10 cellular contexts compared by ENCODE assay signal in the genomic region with DNA sequence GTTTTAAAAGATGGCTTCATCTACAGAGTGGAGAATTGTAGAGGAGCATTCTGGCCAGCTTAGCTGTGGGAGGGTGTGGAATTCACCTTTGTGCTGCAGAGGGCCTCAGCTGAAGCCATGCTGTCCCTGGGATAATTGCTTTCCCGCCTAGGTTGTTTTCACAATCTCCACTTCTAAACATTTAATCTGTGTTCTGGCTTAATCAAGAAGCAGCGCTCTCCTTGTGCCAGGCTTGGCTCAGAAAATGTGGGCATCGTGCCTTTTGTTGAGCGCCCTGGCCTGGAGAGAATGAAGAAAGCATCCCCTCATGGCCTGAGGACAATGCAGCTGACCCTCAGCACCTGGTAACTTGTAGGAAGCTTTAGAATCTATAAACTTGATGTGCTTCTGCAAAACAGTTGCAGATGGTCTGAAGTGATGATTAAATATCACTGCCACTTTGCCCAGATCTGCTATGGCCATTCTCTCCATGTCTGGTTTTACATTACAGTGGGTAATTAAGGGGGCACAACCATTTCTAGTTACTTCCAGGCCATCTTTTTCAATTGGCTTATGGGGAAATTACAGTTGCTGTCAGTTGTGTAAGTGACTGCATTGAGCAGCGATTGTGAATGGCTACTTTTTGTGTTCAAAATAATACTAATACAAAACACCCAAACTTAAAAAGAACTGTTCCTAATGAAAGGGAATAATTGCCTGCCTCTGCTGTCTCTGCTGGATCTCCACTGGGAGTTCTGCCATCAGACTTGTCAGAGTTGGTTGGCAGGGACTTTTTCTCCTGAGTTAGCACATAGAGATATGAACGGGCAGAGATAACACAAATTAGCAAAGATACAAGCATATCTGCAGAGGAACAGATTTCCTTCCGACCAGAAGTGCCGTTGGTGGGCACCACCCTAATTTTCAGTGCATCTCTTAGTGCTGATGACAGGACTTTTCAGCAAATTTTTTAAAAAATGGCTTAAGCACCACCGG. TPM values are rescaled to one million over a fixed set of nuclear protein-coding genes. Genes with fewer than 3 reads are reported as not detected.
A peak's percentile ranks its signal among the peaks of the same experiment; 100 is the strongest.
DNase-seq lines count a peak whose midpoint lies in the region; ATAC-seq and TF ChIP-seq lines count a peak whose summit lies in the region.
"Had no signal": no experiment of that assay in that cellular context is flagged by ENCODE, and none has a peak within 500 bp of the region (broad histone marks: within the 10 kb centered on the region; RNA-seq: fewer than 3 reads in every experiment).

No MANE protein-coding gene starts in this region.

- no peaks in the 10 kb centered on the region for H3K27me3 Mint-ChIP-seq in brain
- no peaks in the 10 kb centered on the region for H3K27me3 Mint-ChIP-seq in activated T-cell treated with anti-CD3 and anti-CD28 coated beads, Interleukin-2, amount 50 U/mL, for 72 hours (ENCODE audit: low read depth)
- H3K27me3 Mint-ChIP-seq: activated CD4-positive, alpha-beta memory T cell treated with anti-CD3 and anti-CD28 coated beads for 36 hours had no signal

- peak overlapping the region in 2 of 5 experiments; percentile 9 to 50 for H3K4me3 Mint-ChIP-seq in brain
- no peak overlapping the region for H3K4me3 Mint-ChIP-seq in activated T-cell treated with anti-CD3 and anti-CD28 coated beads, Interleukin-2, amount 50 U/mL, for 72 hours
- H3K4me3 Mint-ChIP-seq: activated CD4-positive, alpha-beta memory T cell treated with anti-CD3 and anti-CD28 coated beads for 36 hours; T-helper 1 cell treated with Interleukin-12 subunit alpha and Interleukin-12 subunit beta and Interleukin-4 antibody, amounts not matched to agents 30 μg/mL and 1 μg/mL, for 36 hours had no signal

- peak; percentile 50 for DNase-seq in NCI-H2196 treated with DMSO at 0.1 percent for 48 hours (lab: John Stamatoyannopoulos, UW; ENCODE audit: unreplicated experiment)
- no peak for DNase-seq in left colon
- DNase-seq in superior temporal gyrus (ENCODE audit: extremely low spot score) = peak; percentile 53
- no peak for DNase-seq in epidermal melanocyte (ENCODE audit: insufficient read length, low spot score)
- DNase-seq in activated T-cell treated with anti-CD3 and anti-CD28 coated beads, Interleukin-2, amount 50 U/mL, for 72 hours = no peak
- DNase-seq: activated CD4-positive, alpha-beta memory T cell treated with anti-CD3 and anti-CD28 coated beads for 36 hours; activated naive CD4-positive, alpha-beta T cell had no signal

- peak overlapping the region; percentile 14 to 91 (median 83) for H3K27ac Mint-ChIP-seq in brain
- no peak overlapping the region for H3K27ac Mint-ChIP-seq in activated T-cell treated with anti-CD3 and anti-CD28 coated beads, Interleukin-2, amount 50 U/mL, for 72 hours
- H3K27ac Mint-ChIP-seq: activated CD4-positive, alpha-beta memory T cell treated with anti-CD3 and anti-CD28 coated beads for 36 hours; T-helper 1 cell treated with Interleukin-12 subunit alpha and Interleukin-12 subunit beta and Interleukin-4 antibody, amounts not matched to agents 30 μg/mL and 1 μg/mL, for 36 hours had no signal

- peaks cover 59% of the 10 kb centered on the region for H3K4me1 Mint-ChIP-seq in brain
- peaks cover 16% of the 10 kb centered on the region for H3K4me1 Mint-ChIP-seq in activated T-cell treated with anti-CD3 and anti-CD28 coated beads, Interleukin-2, amount 50 U/mL, for 72 hours (ENCODE audit: low read depth)

- ATAC-seq in left colon (peak; percentile 44), GM21825 (IDR thresholded peaks at IDR 0.05; ENCODE audit: unreplicated experiment) (no peak)
- no peak for ATAC-seq in activated T-cell treated with anti-CD3 and anti-CD28 coated beads, Interleukin-2, amount 50 U/mL, for 72 hours (replicated peaks in 1 of 2)

- TF ChIP-seq CTCF in brain (conservative IDR thresholded peaks at IDR 0.05) = no peak

- peaks cover 5 to 11% (median 7%) of the 10 kb centered on the region in 5 experiments for H3K9me3 Mint-ChIP-seq in brain
- H3K9me3 Mint-ChIP-seq in activated T-cell treated with anti-CD3 and anti-CD28 coated beads, Interleukin-2, amount 50 U/mL, for 72 hours = no peaks in the 10 kb centered on the region
- H3K9me3 Mint-ChIP-seq: activated CD4-positive, alpha-beta memory T cell treated with anti-CD3 and anti-CD28 coated beads for 36 hours; T-helper 1 cell treated with Interleukin-12 subunit alpha and Interleukin-12 subunit beta and Interleukin-4 antibody, amounts not matched to agents 30 μg/mL and 1 μg/mL, for 36 hours had no signal

- intact Hi-C loops in left colon (cut with DNase I, micrococcal nuclease) = no loop called here

- peaks cover 51% of the 10 kb centered on the region for H3K36me3 Mint-ChIP-seq in brain
- H3K36me3 Mint-ChIP-seq in activated T-cell treated with anti-CD3 and anti-CD28 coated beads, Interleukin-2, amount 50 U/mL, for 72 hours (ENCODE audit: insufficient read depth in 2 of 2) = peaks cover 0 to 7% of the 10 kb centered on the region in 2 donors

RNA-seq across cellular contexts. Expression of a gene that starts 18.4 kb away (rescaled TPM):
- 77.5 TPM for polyA plus RNA-seq in brain (ENCODE audit: insufficient read depth, low read depth, low replicate concordance)
- 10 to 100 TPM; 35.0 to 37.6 TPM for total RNA-seq in left colon
- 100 to 1,000 TPM in 1 of 2 donors, 10 to 100 TPM in 1; 65.9 to 102 TPM for total RNA-seq in activated T-cell treated with anti-CD3 and anti-CD28 coated beads, Interleukin-2, amount 50 U/mL, for 72 hours

Comparison
In these comparisons a context has a peak if more than half of its experiments do, and no peak if none do; other contexts are left out.
1. DNase-seq: peak in NCI-H2196 treated with DMSO at 0.1 percent for 48 hours (single experiment) and superior temporal gyrus (single experiment); none in left colon (0 of 2), epidermal melanocyte (single experiment) and activated T-cell treated with anti-CD3 and anti-CD28 coated beads, Interleukin-2, amount 50 U/mL, for 72 hours (0 of 2).